In genomic region chr9:125889524-125890473, GRCh38 we compare ENCODE assay signal across 8 cellular contexts.
A peak's percentile ranks its signal among the peaks of the same experiment; 100 is the strongest.
DNase-seq lines count a peak whose midpoint lies in the region; ATAC-seq and TF ChIP-seq lines count a peak whose summit lies in the region.

No MANE protein-coding gene starts in this region.

- H3K27me3 ChIP-seq in parathyroid adenoma (ENCODE audit: control insufficient read depth, insufficient read depth, low read length): no peaks in the 10 kb centered on the region
- H3K27me3 ChIP-seq in aorta (ENCODE audit: control insufficient read depth in 1 of 2, insufficient read depth in 2 of 2, low read length in 1 of 2): no peaks in the 10 kb centered on the region

- H3K4me3 ChIP-seq in parathyroid adenoma (ENCODE audit: low read depth, low read length) (peak overlapping the region; percentile 87), aorta (ENCODE audit: low read length in 2 of 2) (peak overlapping the region; percentile 41 to 69)

- no peaks in the 10 kb centered on the region for H3K9me3 ChIP-seq in parathyroid adenoma (ENCODE audit: control insufficient read depth, low read length)
- no peaks in the 10 kb centered on the region for H3K9me3 ChIP-seq in aorta (ENCODE audit: control insufficient read depth, low read length)

- H3K27ac ChIP-seq in parathyroid adenoma (peak overlapping the region; percentile 90), aorta (ENCODE audit: low read depth in 1 of 2, low read length in 2 of 2) (no peak overlapping the region)

- peak overlapping the region; percentile 24 for H3K9ac ChIP-seq in parathyroid adenoma

- H2AFZ ChIP-seq in parathyroid adenoma: no peak overlapping the region

- H3K4me1 ChIP-seq in parathyroid adenoma (peaks cover 3% of the 10 kb centered on the region), aorta (ENCODE audit: control insufficient read depth in 1 of 2, insufficient read depth in 2 of 2, low read length in 2 of 2) (no peaks in the 10 kb centered on the region)

- intact Hi-C loops in left cardiac atrium (cut with DNase I) (loop anchor here in 1 of 2 donors (2.0 kb wide), 1 partner anchor 139 kb away; no protein-coding TSS in a partner anchor), aorta (cut with DNase I) (no loop called here)

- H3K79me2 ChIP-seq in parathyroid adenoma: peaks cover 16% of the 10 kb centered on the region

- 3 to 7% methylated on average over 35 to 70 of the region's 70 CpGs for WGBS in aorta, 2 donors

- peak; percentile 61 for DNase-seq in Daoy (ENCODE audit: low read depth)
- peak; percentile 76 for DNase-seq in amniotic epithelial cell (ENCODE audit: low read depth)
- DNase-seq in left cardiac atrium: peak; percentile 31
- peak in 1 of 2 donors; percentile 79 for DNase-seq in aorta

- H3K36me3 ChIP-seq in parathyroid adenoma (ENCODE audit: control insufficient read depth, insufficient read depth, low read length) (no peaks in the 10 kb centered on the region), aorta (ENCODE audit: control insufficient read depth in 1 of 2, insufficient read depth in 2 of 2, low read length in 1 of 2) (no peaks in the 10 kb centered on the region)

- no peak for TF ChIP-seq CTCF in parathyroid adenoma (IDR thresholded peaks at IDR 0.05)

- H3K4me2 ChIP-seq in parathyroid adenoma (ENCODE audit: low read length): peak overlapping the region; percentile 96

- ATAC-seq in HG03045 (IDR thresholded peaks at IDR 0.05; ENCODE audit: unreplicated experiment) (peak; percentile 53), SK-N-SH treated with all-trans-retinoic acid at 6 μM for 48 hours (peak; percentile 3; the same call in 2 of the 3 replicates), left cardiac atrium (peak; percentile 82 to 86), aorta (ENCODE audit: low FRiP score) (peak; percentile 33), GM21526 (IDR thresholded peaks at IDR 0.05; ENCODE audit: low FRiP score, unreplicated experiment) (no peak)

TF ChIP-seq in SK-N-SH treated with all-trans-retinoic acid at 6 μM for 48 hours, 23 proteins besides CTCF, POLR2A, EP300 and RAD21:
- TF ChIP-seq, protein P1, sequence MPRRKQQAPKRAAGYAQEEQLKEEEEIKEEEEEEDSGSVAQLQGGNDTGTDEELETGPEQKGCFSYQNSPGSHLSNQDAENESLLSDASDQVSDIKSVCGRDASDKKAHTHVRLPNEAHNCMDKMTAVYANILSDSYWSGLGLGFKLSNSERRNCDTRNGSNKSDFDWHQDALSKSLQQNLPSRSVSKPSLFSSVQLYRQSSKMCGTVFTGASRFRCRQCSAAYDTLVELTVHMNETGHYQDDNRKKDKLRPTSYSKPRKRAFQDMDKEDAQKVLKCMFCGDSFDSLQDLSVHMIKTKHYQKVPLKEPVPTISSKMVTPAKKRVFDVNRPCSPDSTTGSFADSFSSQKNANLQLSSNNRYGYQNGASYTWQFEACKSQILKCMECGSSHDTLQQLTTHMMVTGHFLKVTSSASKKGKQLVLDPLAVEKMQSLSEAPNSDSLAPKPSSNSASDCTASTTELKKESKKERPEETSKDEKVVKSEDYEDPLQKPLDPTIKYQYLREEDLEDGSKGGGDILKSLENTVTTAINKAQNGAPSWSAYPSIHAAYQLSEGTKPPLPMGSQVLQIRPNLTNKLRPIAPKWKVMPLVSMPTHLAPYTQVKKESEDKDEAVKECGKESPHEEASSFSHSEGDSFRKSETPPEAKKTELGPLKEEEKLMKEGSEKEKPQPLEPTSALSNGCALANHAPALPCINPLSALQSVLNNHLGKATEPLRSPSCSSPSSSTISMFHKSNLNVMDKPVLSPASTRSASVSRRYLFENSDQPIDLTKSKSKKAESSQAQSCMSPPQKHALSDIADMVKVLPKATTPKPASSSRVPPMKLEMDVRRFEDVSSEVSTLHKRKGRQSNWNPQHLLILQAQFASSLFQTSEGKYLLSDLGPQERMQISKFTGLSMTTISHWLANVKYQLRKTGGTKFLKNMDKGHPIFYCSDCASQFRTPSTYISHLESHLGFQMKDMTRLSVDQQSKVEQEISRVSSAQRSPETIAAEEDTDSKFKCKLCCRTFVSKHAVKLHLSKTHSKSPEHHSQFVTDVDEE (CRISPR knock-in tag; IDR thresholded peaks at IDR 0.05): peak; percentile 13; the same call in 1 of the 2 replicates
- TF ChIP-seq ZC3H10 (CRISPR knock-in tag; IDR thresholded peaks at IDR 0.05) (0 out of 2 replicates have a peak, but pooled peaks have one; percentile 25), ISL1 (CRISPR knock-in tag; IDR thresholded peaks at IDR 0.05) (peak; percentile 39), ZFP3 (CRISPR knock-in tag; IDR thresholded peaks at IDR 0.05) (no peak), ZNF8 (CRISPR knock-in tag; IDR thresholded peaks at IDR 0.05) (no peak)
